Comparison of ENCODE assay signal across 8 cellular contexts in genomic region chr2:112483047-112483473, GRCh38. TPM values are rescaled to one million over a fixed set of nuclear protein-coding genes. Genes with fewer than 3 reads are reported as not detected.
DNase-seq lines count a peak whose midpoint lies in the region; ATAC-seq and TF ChIP-seq lines count a peak whose summit lies in the region.

No MANE protein-coding gene starts in this region.

- no peak for TF ChIP-seq CTCF in epithelial cell of esophagus (IDR thresholded peaks at IDR 0.05; ENCODE audit: insufficient read depth, low read depth, low read length, missing control alignments)

- CTCF ChIA-PET in naive thymus-derived CD4-positive, alpha-beta T cell (lab: Charles Lee) = no interaction called here

- peaks cover 0 to 1% (median 0%) of the 10 kb centered on the region in 11 donors for H3K9me3 Mint-ChIP-seq in naive thymus-derived CD4-positive, alpha-beta T cell

- peaks cover 14 to 16% of the 10 kb centered on the region in 2 donors for H3K4me1 ChIP-seq in naive thymus-derived CD4-positive, alpha-beta T cell (ENCODE audit: control insufficient read depth in 2 of 2, insufficient read depth in 2 of 2, low read length in 2 of 2)

- H3K27me3 ChIP-seq in naive thymus-derived CD4-positive, alpha-beta T cell (ENCODE audit: control insufficient read depth in 2 of 2, insufficient read depth in 2 of 2, low read length in 2 of 2) = no peaks in the 10 kb centered on the region

- DNase-seq in NCI-H1436 (lab: John Stamatoyannopoulos, UW) (peak; percentile 23), NCI-H1436 treated with DMSO at 0.1 percent for 48 hours (lab: John Stamatoyannopoulos, UW) (no peak), T1000 (lab: John Stamatoyannopoulos, UW) (peak; percentile 31), epithelial cell of esophagus (ENCODE audit: low read depth) (peak; percentile 65), cerebellar nuclear complex (lab: John Stamatoyannopoulos, UW) (no peak)
- peak in 1 of 9 donors; percentile 1 for DNase-seq in naive thymus-derived CD4-positive, alpha-beta T cell

- no peaks in the 10 kb centered on the region for H3K9me3 ChIP-seq in KOPT-K1 (ENCODE audit: insufficient read depth, low read length, poor library complexity, severe bottlenecking)
- H3K9me3 ChIP-seq in naive thymus-derived CD4-positive, alpha-beta T cell (ENCODE audit: control insufficient read depth in 2 of 3, low read length in 3 of 3) = no peaks in the 10 kb centered on the region

- peak overlapping the region; percentile 81 for H3K4me3 ChIP-seq in epithelial cell of esophagus (ENCODE audit: low read length)
- H3K4me3 ChIP-seq in naive thymus-derived CD4-positive, alpha-beta T cell (ENCODE audit: low read length) = peak overlapping the region; percentile 84

- intact Hi-C loops in naive thymus-derived CD4-positive, alpha-beta T cell (cut with micrococcal nuclease) = loop anchor here (5.0 kb wide), 6 partner anchors 51 to 296 kb away; partner anchors contain the start of genes SLC20A1 (in 2 of the 2), RGPD8 (in 1 of the 2) and ZC3H6 (in 1 of the 2)

- H3K36me3 Mint-ChIP-seq in naive thymus-derived CD4-positive, alpha-beta T cell = peaks cover 0 to 11% (median 0%) of the 10 kb centered on the region in 5 donors

- peak overlapping the region in 8 of 9 donors; percentile 22 to 92 (median 66) for H3K27ac Mint-ChIP-seq in naive thymus-derived CD4-positive, alpha-beta T cell

- H3K27ac ChIP-seq in KOPT-K1 (ENCODE audit: low read depth, low read length, poor library complexity, severe bottlenecking) = peak overlapping the region; percentile 75
- H3K27ac ChIP-seq in naive thymus-derived CD4-positive, alpha-beta T cell (ENCODE audit: low read depth, low read length) = peak overlapping the region; percentile 72

- H3K4me1 Mint-ChIP-seq in naive thymus-derived CD4-positive, alpha-beta T cell = peaks cover 17 to 47% (median 20%) of the 10 kb centered on the region in 7 donors

- peaks cover 28% of the 10 kb centered on the region for H3K36me3 ChIP-seq in KOPT-K1 (ENCODE audit: insufficient read depth, low read length)
- H3K36me3 ChIP-seq in naive thymus-derived CD4-positive, alpha-beta T cell (ENCODE audit: control insufficient read depth in 2 of 3, insufficient read depth in 3 of 3, low read length in 3 of 3) = peaks cover 0 to 10% (median 0%) of the 10 kb centered on the region in 3 experiments

- peaks cover 0 to 4% (median 0%) of the 10 kb centered on the region in 5 donors for H3K27me3 Mint-ChIP-seq in naive thymus-derived CD4-positive, alpha-beta T cell

- ATAC-seq in naive thymus-derived CD4-positive, alpha-beta T cell = no peak
- no peak for ATAC-seq in HG03520 (IDR thresholded peaks at IDR 0.05; ENCODE audit: unreplicated experiment)

- POLR2A ChIA-PET in naive thymus-derived CD4-positive, alpha-beta T cell (lab: Charles Lee) = interaction anchor here (0.8 kb wide), 1 partner anchor 210 kb away, joined by 3 read pairs; no protein-coding TSS in a partner anchor

- peak overlapping the region; percentile 84 to 96 (median 92) for H3K4me3 Mint-ChIP-seq in naive thymus-derived CD4-positive, alpha-beta T cell

RNA-seq across cellular contexts. Expression of gene TTL, which starts 1.1 kb away (rescaled TPM):
- total RNA-seq in naive thymus-derived CD4-positive, alpha-beta T cell = 10 to 100 TPM; 13.3 to 31.0 (median 14.8) TPM
- polyA plus RNA-seq in naive thymus-derived CD4-positive, alpha-beta T cell = 1 to 10 TPM; 1.1 to 1.3 TPM

RNA-seq across cellular contexts. Expression of gene RGPD8, which starts 49.6 kb away (rescaled TPM):
- total RNA-seq in naive thymus-derived CD4-positive, alpha-beta T cell = 10 to 100 TPM in 4 of 5 experiments, 1 to 10 TPM in 1; 8.5 to 50.6 (median 28.0) TPM
- 1 to 10 TPM; 3.6 to 5.7 TPM for polyA plus RNA-seq in naive thymus-derived CD4-positive, alpha-beta T cell

RNA-seq across cellular contexts. Expression of gene POLR1B, which starts 59.2 kb away (rescaled TPM):
- total RNA-seq in naive thymus-derived CD4-positive, alpha-beta T cell = 10 to 100 TPM; 10.1 to 41.8 (median 25.2) TPM
- polyA plus RNA-seq in naive thymus-derived CD4-positive, alpha-beta T cell = 10 to 100 TPM; 17.2 to 26.1 TPM

Comparison
In these comparisons a context has a peak if more than half of its experiments do, and no peak if none do; other contexts are left out.
1. DNase-seq: peak in NCI-H1436 (single experiment), T1000 (single experiment) and epithelial cell of esophagus (single experiment); none in NCI-H1436 treated with DMSO at 0.1 percent for 48 hours (single experiment) and cerebellar nuclear complex (0 of 2).